Comparison of ENCODE assay signal across 9 cellular contexts in genomic region chr20:6636209-6637159, GRCh38.
DNase-seq lines count a peak whose midpoint lies in the region; ATAC-seq and TF ChIP-seq lines count a peak whose summit lies in the region.
"Had no signal": no experiment of that assay in that cellular context is flagged by ENCODE, and none has a peak within 500 bp of the region (broad histone marks: within the 10 kb centered on the region; RNA-seq: fewer than 3 reads in every experiment).

No MANE protein-coding gene starts in this region.

- H3K4me1 Mint-ChIP-seq in stimulated activated effector memory CD8-positive, alpha-beta T cell treated with anti-CD3 and anti-CD28 coated beads, Interleukin-12 subunit alpha, Interleukin-12 subunit beta, amount 100 ng/mL, for 72 hours: no peaks in the 10 kb centered on the region
- H3K4me1 Mint-ChIP-seq: B cell had no signal

- H3K36me3 Mint-ChIP-seq in stimulated activated effector memory CD8-positive, alpha-beta T cell treated with anti-CD3 and anti-CD28 coated beads, Interleukin-12 subunit alpha, Interleukin-12 subunit beta, amount 100 ng/mL, for 72 hours: no peaks in the 10 kb centered on the region

- H3K27ac ChIP-seq in tibial nerve: peak overlapping the region in 2 of 4 donors; percentile 58 to 62

- no peak for TF ChIP-seq EP300 in tibial nerve (IDR thresholded peaks at IDR 0.05)

- no peak overlapping the region for H3K27ac Mint-ChIP-seq in stimulated activated effector memory CD8-positive, alpha-beta T cell treated with anti-CD3 and anti-CD28 coated beads, Interleukin-12 subunit alpha, Interleukin-12 subunit beta, amount 100 ng/mL, for 72 hours
- H3K27ac Mint-ChIP-seq: B cell had no signal

- H3K9me3 Mint-ChIP-seq in stimulated activated effector memory CD8-positive, alpha-beta T cell treated with anti-CD3 and anti-CD28 coated beads, Interleukin-12 subunit alpha, Interleukin-12 subunit beta, amount 100 ng/mL, for 72 hours: peaks cover 16% of the 10 kb centered on the region

- H3K4me1 ChIP-seq in tibial nerve: peaks cover 0 to 6% (median 2%) of the 10 kb centered on the region in 4 donors

- peak; percentile 27 to 68 (median 36) for TF ChIP-seq CTCF in tibial nerve (IDR thresholded peaks at IDR 0.05)

- no peaks in the 10 kb centered on the region for H3K27me3 ChIP-seq in tibial nerve

- no peak for ATAC-seq in stimulated activated effector memory CD8-positive, alpha-beta T cell treated with anti-CD3 and anti-CD28 coated beads, Interleukin-12 subunit alpha, Interleukin-12 subunit beta, amount 100 ng/mL, for 72 hours

- H3K36me3 ChIP-seq in tibial nerve: no peaks in the 10 kb centered on the region

- H3K9me3 ChIP-seq in tibial nerve: no peaks in the 10 kb centered on the region

- TF ChIP-seq POLR2A in tibial nerve (IDR thresholded peaks at IDR 0.05): no peak

- H3K4me3 Mint-ChIP-seq in stimulated activated effector memory CD8-positive, alpha-beta T cell treated with anti-CD3 and anti-CD28 coated beads, Interleukin-12 subunit alpha, Interleukin-12 subunit beta, amount 100 ng/mL, for 72 hours: no peak overlapping the region
- H3K4me3 Mint-ChIP-seq: B cell had no signal

- 40 to 45% methylated on average over 8 of the region's 8 CpGs for WGBS in tibial nerve, 2 donors

- peak; percentile 5 for DNase-seq in DMS79 treated with DMSO at 0.1 percent for 48 hours (lab: John Stamatoyannopoulos, UW)
- DNase-seq in DMS79 (lab: John Stamatoyannopoulos, UW): no peak
- DNase-seq in NCI-H1105 treated with DMSO at 0.1 percent for 48 hours (lab: John Stamatoyannopoulos, UW): peak; percentile 44
- peak; percentile 10 for DNase-seq in amniotic stem cell (lab: John Stamatoyannopoulos, UW)
- DNase-seq in inferior parietal cortex (ENCODE audit: extremely low spot score): peak; percentile 50
- peak in 1 of 2 donors; percentile 57 for DNase-seq in tibial nerve (ENCODE audit: low spot score in 2 of 2)
- DNase-seq in T-helper 1 cell: no peak
- DNase-seq in stimulated activated effector memory CD8-positive, alpha-beta T cell treated with anti-CD3 and anti-CD28 coated beads, Interleukin-12 subunit alpha, Interleukin-12 subunit beta, amount 100 ng/mL, for 72 hours (ENCODE audit: low spot score in 2 of 2): no peak

- no peak overlapping the region for H3K4me3 ChIP-seq in tibial nerve

Comparison
In these comparisons a context has a peak if more than half of its experiments do, and no peak if none do; other contexts are left out.
1. DNase-seq: peak in DMS79 treated with DMSO at 0.1 percent for 48 hours (single experiment), NCI-H1105 treated with DMSO at 0.1 percent for 48 hours (single experiment), amniotic stem cell (single experiment) and inferior parietal cortex (single experiment); none in DMS79 (single experiment), T-helper 1 cell (0 of 5) and stimulated activated effector memory CD8-positive, alpha-beta T cell treated with anti-CD3 and anti-CD28 coated beads, Interleukin-12 subunit alpha, Interleukin-12 subunit beta, amount 100 ng/mL, for 72 hours (0 of 2).